In the genomic region with DNA sequence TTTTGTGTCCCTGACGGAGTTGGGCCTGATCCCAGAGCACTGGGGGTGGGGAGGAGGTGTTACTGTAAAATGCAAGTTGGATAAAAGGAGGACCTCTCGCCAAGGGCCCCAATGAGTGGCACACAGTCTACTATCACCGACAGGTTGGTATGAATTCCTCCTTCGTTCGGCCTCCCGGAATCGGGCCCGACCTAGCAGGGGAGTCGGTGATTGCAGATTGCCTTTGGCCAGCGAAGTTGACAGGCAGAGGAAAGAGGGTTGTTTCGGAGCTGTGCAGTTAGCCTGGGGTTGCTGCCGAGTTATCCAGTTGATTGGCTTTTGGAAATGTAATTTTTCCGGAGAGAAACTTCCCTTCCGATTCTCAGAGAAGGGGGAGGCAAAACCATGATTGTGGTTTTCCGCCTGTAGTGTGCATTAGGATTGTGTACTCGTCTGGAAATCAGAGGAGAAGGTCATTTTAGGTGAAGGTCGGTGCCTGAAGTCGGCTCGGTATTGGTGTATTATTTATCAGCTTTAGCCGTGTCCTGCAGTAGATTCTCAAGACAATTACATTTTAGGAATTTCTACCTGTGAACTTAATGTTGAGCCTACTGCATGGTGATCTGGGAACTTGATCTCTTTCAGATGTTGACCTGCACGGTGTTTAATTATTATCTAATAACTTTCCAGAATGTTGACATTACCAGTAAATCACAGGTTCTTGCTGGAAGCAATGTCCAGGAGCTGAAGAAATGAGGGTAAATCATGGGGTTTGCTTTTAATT, we compare ENCODE assay signal across 8 cellular contexts. TPM values are rescaled to one million over a fixed set of nuclear protein-coding genes. Genes with fewer than 3 reads are reported as not detected.
DNase-seq lines count a peak whose midpoint lies in the region; ATAC-seq and FAIRE-seq lines count a peak whose summit lies in the region.

No MANE protein-coding gene starts in this region.

- no peaks in the 10 kb centered on the region for H3K36me3 ChIP-seq in rectal smooth muscle tissue (ENCODE audit: control insufficient read depth, insufficient read depth, low read length)

- H3K27me3 Mint-ChIP-seq in activated naive CD8-positive, alpha-beta T cell treated with anti-CD3 and anti-CD28 coated beads for 36 hours = peaks cover 69% of the 10 kb centered on the region

- peak overlapping the region; percentile 94 for H3K27ac ChIP-seq in rectal smooth muscle tissue (ENCODE audit: low read depth, low read length)

- H3K36me3 Mint-ChIP-seq in activated naive CD8-positive, alpha-beta T cell treated with anti-CD3 and anti-CD28 coated beads for 36 hours = peaks cover 4% of the 10 kb centered on the region

- peaks cover 3% of the 10 kb centered on the region for H3K9me3 Mint-ChIP-seq in activated naive CD8-positive, alpha-beta T cell treated with anti-CD3 and anti-CD28 coated beads for 36 hours

- DNase-seq in GM19239 (ENCODE audit: insufficient read length, low spot score) (no peak), NCI-H146 (lab: John Stamatoyannopoulos, UW) (peak; percentile 53), left ventricle myocardium superior (peak; percentile 59), DMS153 treated with DMSO at 0.1 percent for 48 hours (lab: John Stamatoyannopoulos, UW; ENCODE audit: unreplicated experiment) (no peak)
- peak; percentile 10 for DNase-seq in activated naive CD8-positive, alpha-beta T cell treated with anti-CD3 and anti-CD28 coated beads for 36 hours

- peak overlapping the region; percentile 99 for H3K4me3 ChIP-seq in rectal smooth muscle tissue (ENCODE audit: low read length)

- no peak overlapping the region for H3K27ac Mint-ChIP-seq in activated naive CD8-positive, alpha-beta T cell treated with anti-CD3 and anti-CD28 coated beads for 36 hours

- H3K27me3 ChIP-seq in rectal smooth muscle tissue (ENCODE audit: control insufficient read depth, insufficient read depth, low read length) = no peaks in the 10 kb centered on the region

- peak overlapping the region; percentile 92 for H3K9ac ChIP-seq in rectal smooth muscle tissue (ENCODE audit: low read length)

- peaks cover 9% of the 10 kb centered on the region for H3K4me1 ChIP-seq in rectal smooth muscle tissue (ENCODE audit: control insufficient read depth, insufficient read depth, low read length)

- FAIRE-seq in GM19239 (lab: Jason Lieb, UNC) = peak; percentile 78

- H3K4me1 Mint-ChIP-seq in activated naive CD8-positive, alpha-beta T cell treated with anti-CD3 and anti-CD28 coated beads for 36 hours = peaks cover 26% of the 10 kb centered on the region

- intact Hi-C loops in left ventricle myocardium superior (cut with micrococcal nuclease) = loop anchor here (5.0 kb wide), 1 partner anchor 95 kb away; no protein-coding TSS in a partner anchor

- H3K4me3 Mint-ChIP-seq in activated naive CD8-positive, alpha-beta T cell treated with anti-CD3 and anti-CD28 coated beads for 36 hours = peak overlapping the region; percentile 92

- ATAC-seq in left ventricle myocardium superior = peak; percentile 11
- ATAC-seq in HG02642 (IDR thresholded peaks at IDR 0.05; ENCODE audit: poor library complexity, unreplicated experiment) = no peak
- ATAC-seq in HG02623 (IDR thresholded peaks at IDR 0.05; ENCODE audit: unreplicated experiment) = no peak

RNA-seq across cellular contexts. Expression of a gene that starts 1.1 kb away (rescaled TPM):
- 10 to 100 TPM; 13.7 to 13.8 TPM for total RNA-seq in activated naive CD8-positive, alpha-beta T cell treated with anti-CD3 and anti-CD28 coated beads for 36 hours
- 92.5 TPM for total RNA-seq in left ventricle myocardium superior

RNA-seq across cellular contexts. Expression of a gene that starts 12.2 kb away (rescaled TPM):
- under 1 TPM; 0.37 to 0.42 TPM for total RNA-seq in activated naive CD8-positive, alpha-beta T cell treated with anti-CD3 and anti-CD28 coated beads for 36 hours
- 9.1 TPM for total RNA-seq in left ventricle myocardium superior

Comparison
In these comparisons a context has a peak if more than half of its experiments do, and no peak if none do; other contexts are left out.
1. DNase-seq: peak in NCI-H146 (single experiment), activated naive CD8-positive, alpha-beta T cell treated with anti-CD3 and anti-CD28 coated beads for 36 hours (single experiment) and left ventricle myocardium superior (single experiment); none in GM19239 (single experiment) and DMS153 treated with DMSO at 0.1 percent for 48 hours (single experiment).